ENCODE assay signal across 18 cellular contexts in the genomic region with DNA sequence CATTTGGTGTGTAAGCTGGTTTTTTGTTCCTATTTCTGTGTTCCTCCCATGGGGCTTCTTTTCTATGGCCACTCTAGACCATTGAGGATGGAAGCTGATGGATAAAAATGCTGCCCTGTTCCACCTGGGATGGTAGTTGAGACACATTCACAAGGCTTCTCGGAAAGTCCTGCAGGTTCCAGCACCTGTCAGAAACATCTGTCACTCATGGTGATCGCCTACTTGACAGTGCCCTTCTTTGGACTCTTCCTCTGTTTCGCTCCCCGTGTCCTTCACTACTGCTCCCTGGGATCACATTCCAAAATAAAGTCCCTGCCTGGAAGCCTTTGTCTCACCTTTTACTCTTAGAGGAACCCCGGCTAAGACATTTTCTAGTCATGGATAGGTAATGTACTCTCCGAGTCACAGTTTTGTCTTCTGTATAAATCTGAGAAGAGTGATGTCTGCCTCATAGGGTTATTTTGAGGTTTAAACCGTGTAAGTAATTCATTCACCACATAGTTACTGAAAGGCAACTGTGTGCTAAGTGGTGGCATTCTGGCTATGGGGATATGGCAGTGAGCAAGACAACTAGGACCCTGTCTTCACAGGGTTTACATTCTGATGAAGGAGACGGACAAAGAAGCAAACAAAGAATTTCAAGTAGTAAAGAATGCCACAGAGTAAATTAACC. TPM values are rescaled to one million over a fixed set of nuclear protein-coding genes. Genes with fewer than 3 reads are reported as not detected.
DNase-seq lines count a peak whose midpoint lies in the region; ATAC-seq and TF ChIP-seq lines count a peak whose summit lies in the region.
"Had no signal": no experiment of that assay in that cellular context is flagged by ENCODE, and none has a peak within 500 bp of the region (broad histone marks: within the 10 kb centered on the region; RNA-seq: fewer than 3 reads in every experiment).

No MANE protein-coding gene starts in this region.

- peaks cover 20 to 36% of the 10 kb centered on the region in 2 donors for H3K36me3 Mint-ChIP-seq in activated naive CD4-positive, alpha-beta T cell treated with anti-CD3 and anti-CD28 coated beads, Interleukin-2, amount 50 U/mL, for 72 hours
- peaks cover 10% of the 10 kb centered on the region for H3K36me3 Mint-ChIP-seq in effector memory CD8-positive, alpha-beta T cell (ENCODE audit: insufficient read depth)
- peaks cover 48% of the 10 kb centered on the region for H3K36me3 Mint-ChIP-seq in stimulated activated naive CD8-positive, alpha-beta T cell treated with anti-CD3 and anti-CD28 coated beads, Interleukin-15, Interleukin-2, amounts not matched to agents 100 ng/mL and 50 ng/mL, for 24 hours (ENCODE audit: low read depth)

- H3K9me3 ChIP-seq in KOPT-K1 (ENCODE audit: insufficient read depth, low read length, poor library complexity, severe bottlenecking): peaks cover 8% of the 10 kb centered on the region
- H3K9me3 ChIP-seq: adrenal gland, sigmoid colon had no signal

- no peaks in the 10 kb centered on the region for H3K27me3 Mint-ChIP-seq in effector memory CD8-positive, alpha-beta T cell
- H3K27me3 Mint-ChIP-seq in stimulated activated naive CD8-positive, alpha-beta T cell treated with anti-CD3 and anti-CD28 coated beads, Interleukin-15, Interleukin-2, amounts not matched to agents 100 ng/mL and 50 ng/mL, for 24 hours: no peaks in the 10 kb centered on the region

- DNase-seq in activated naive CD4-positive, alpha-beta T cell treated with anti-CD3 and anti-CD28 coated beads, Interleukin-2, amount 50 U/mL, for 72 hours (ENCODE audit: low spot score in 2 of 2): no peak
- no peak for DNase-seq in activated naive CD4-positive, alpha-beta T cell treated with Interleukin-2 at 50 U/mL for 16 hours
- DNase-seq in effector memory CD8-positive, alpha-beta T cell: no peak
- no peak for DNase-seq in foreskin fibroblast
- no peak for DNase-seq in NCI-H2107 (lab: John Stamatoyannopoulos, UW)
- DNase-seq: adrenal gland; KBM-7; NCI-H1092; NCI-H2081; NCI-H524; sigmoid colon; stimulated activated CD4-positive, alpha-beta T cell treated with anti-CD3 and anti-CD28 coated beads, Interleukin-1b, Interleukin-23, amount 100 ng/mL, for 48 hours had no signal

- ATAC-seq in activated naive CD4-positive, alpha-beta T cell treated with anti-CD3 and anti-CD28 coated beads, Interleukin-2, amount 50 U/mL, for 72 hours: peak in 1 of 2 donors; percentile 8
- no peak for ATAC-seq in effector memory CD8-positive, alpha-beta T cell (replicated peaks)
- ATAC-seq in HG03442 (IDR thresholded peaks at IDR 0.05; ENCODE audit: unreplicated experiment): no peak

- TF ChIP-seq CTCF in foreskin fibroblast (IDR thresholded peaks at IDR 0.05; ENCODE audit: low read depth, low read length): no peak

- H3K27ac ChIP-seq in KOPT-K1 (ENCODE audit: low read depth, low read length, poor library complexity, severe bottlenecking): peak overlapping the region; percentile 27
- H3K27ac ChIP-seq: adrenal gland, sigmoid colon had no signal

- H3K36me3 ChIP-seq in KOPT-K1 (ENCODE audit: insufficient read depth, low read length): peaks cover 13% of the 10 kb centered on the region
- H3K36me3 ChIP-seq: adrenal gland, sigmoid colon had no signal

- no peaks in the 10 kb centered on the region for H3K9me3 Mint-ChIP-seq in activated naive CD4-positive, alpha-beta T cell treated with anti-CD3 and anti-CD28 coated beads, Interleukin-2, amount 50 U/mL, for 72 hours
- H3K9me3 Mint-ChIP-seq in effector memory CD8-positive, alpha-beta T cell: no peaks in the 10 kb centered on the region
- no peaks in the 10 kb centered on the region for H3K9me3 Mint-ChIP-seq in stimulated activated naive CD8-positive, alpha-beta T cell treated with anti-CD3 and anti-CD28 coated beads, Interleukin-15, Interleukin-2, amounts not matched to agents 100 ng/mL and 50 ng/mL, for 24 hours

- no peak overlapping the region for H3K4me3 ChIP-seq in foreskin fibroblast (ENCODE audit: low read depth in 1 of 2, low read length in 2 of 2)
- H3K4me3 ChIP-seq: adrenal gland, sigmoid colon had no signal

- peaks cover 67 to 88% of the 10 kb centered on the region in 2 donors for H3K4me1 Mint-ChIP-seq in effector memory CD8-positive, alpha-beta T cell (ENCODE audit: low read depth in 2 of 2)
- peaks cover 99% of the 10 kb centered on the region for H3K4me1 Mint-ChIP-seq in stimulated activated naive CD8-positive, alpha-beta T cell treated with anti-CD3 and anti-CD28 coated beads, Interleukin-15, Interleukin-2, amounts not matched to agents 100 ng/mL and 50 ng/mL, for 24 hours (ENCODE audit: low read depth)

- H3K4me3 Mint-ChIP-seq in effector memory CD8-positive, alpha-beta T cell: peak overlapping the region; percentile 20 to 64
- H3K4me3 Mint-ChIP-seq in stimulated activated naive CD8-positive, alpha-beta T cell treated with anti-CD3 and anti-CD28 coated beads, Interleukin-15, Interleukin-2, amounts not matched to agents 100 ng/mL and 50 ng/mL, for 24 hours: peak overlapping the region; percentile 6

- peak overlapping the region; percentile 36 to 73 for H3K27ac Mint-ChIP-seq in activated naive CD4-positive, alpha-beta T cell treated with anti-CD3 and anti-CD28 coated beads, Interleukin-2, amount 50 U/mL, for 72 hours
- H3K27ac Mint-ChIP-seq in effector memory CD8-positive, alpha-beta T cell: peak overlapping the region; percentile 21 to 76
- H3K27ac Mint-ChIP-seq in stimulated activated naive CD8-positive, alpha-beta T cell treated with anti-CD3 and anti-CD28 coated beads, Interleukin-15, Interleukin-2, amounts not matched to agents 100 ng/mL and 50 ng/mL, for 24 hours: peak overlapping the region; percentile 18

RNA-seq across cellular contexts. Expression of a gene that starts 21.0 kb away (rescaled TPM):
- 10 to 100 TPM; 52.4 to 55.6 TPM for total RNA-seq in activated naive CD4-positive, alpha-beta T cell treated with anti-CD3 and anti-CD28 coated beads, Interleukin-2, amount 50 U/mL, for 72 hours

RNA-seq across cellular contexts. Expression of a gene that starts 36.5 kb away (rescaled TPM):
- total RNA-seq in activated naive CD4-positive, alpha-beta T cell treated with anti-CD3 and anti-CD28 coated beads, Interleukin-2, amount 50 U/mL, for 72 hours: 1 to 10 TPM; 2.0 to 8.4 TPM
- total RNA-seq: bronchial epithelial cell, dermis microvascular lymphatic vessel endothelial cell, osteocyte had no signal
